In the genomic region with DNA sequence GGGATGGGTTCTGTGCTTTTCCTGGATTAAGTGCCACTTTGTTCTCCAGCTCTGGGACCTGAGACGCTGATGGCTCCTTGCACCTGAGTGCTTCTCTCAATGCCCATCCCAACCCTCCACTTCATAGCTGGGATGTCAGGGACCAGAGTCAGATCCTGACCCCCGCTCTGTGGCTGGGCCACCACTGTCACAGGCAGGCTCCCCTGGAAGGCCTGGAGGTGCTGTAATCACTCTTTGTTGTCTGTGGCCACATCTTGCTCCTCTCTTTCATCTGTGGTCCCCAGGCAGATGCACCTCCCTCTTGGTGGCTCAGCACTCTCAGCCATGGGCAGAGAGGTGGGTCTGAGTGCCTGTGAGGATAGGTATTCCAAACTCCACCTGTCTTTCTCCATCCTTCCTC, we compare ENCODE assay signal across 17 cellular contexts.
A peak's percentile ranks its signal among the peaks of the same experiment; 100 is the strongest.
DNase-seq lines count a peak whose midpoint lies in the region; ATAC-seq and TF ChIP-seq lines count a peak whose summit lies in the region.
"Had no signal": no experiment of that assay in that cellular context is flagged by ENCODE, and none has a peak within 500 bp of the region (broad histone marks: within the 10 kb centered on the region; RNA-seq: fewer than 3 reads in every experiment).

No MANE protein-coding gene starts in this region.

- H3K4me1 Mint-ChIP-seq in natural killer cell treated with Interleukin-12 subunit alpha and Interleukin-12 subunit beta and Interleukin-15 and Interleukin-18, amount 100 ng/mL, for 72 hours (ENCODE audit: low read depth in 2 of 2): no peaks in the 10 kb centered on the region
- H3K4me1 Mint-ChIP-seq in natural killer cell (no peaks in the 10 kb centered on the region), Calu3 (ENCODE audit: low read depth, unreplicated experiment) (no peaks in the 10 kb centered on the region)
- H3K4me1 Mint-ChIP-seq in stimulated activated memory B cell treated with anti-CD40 and anti-IgM and Interleukin-4, amounts not matched to agents 10 μg/mL and 1 μg/mL and 100 μg/mL, for 72 hours: no peaks in the 10 kb centered on the region
- H3K4me1 Mint-ChIP-seq: CD4-positive, CD25-positive, alpha-beta regulatory T cell had no signal

- BruUV-seq in Calu3 (replicated peaks; lab: Mats Ljungman, UMichigan): no TSS peak

- H3K27ac Mint-ChIP-seq in natural killer cell treated with Interleukin-12 subunit alpha and Interleukin-12 subunit beta and Interleukin-15 and Interleukin-18, amount 100 ng/mL, for 72 hours: no peak overlapping the region
- H3K27ac Mint-ChIP-seq in natural killer cell (no peak overlapping the region), Calu3 (ENCODE audit: unreplicated experiment) (no peak overlapping the region)
- no peak overlapping the region for H3K27ac Mint-ChIP-seq in stimulated activated memory B cell treated with anti-CD40 and anti-IgM and Interleukin-4, amounts not matched to agents 10 μg/mL and 1 μg/mL and 100 μg/mL, for 72 hours
- H3K27ac Mint-ChIP-seq: CD4-positive, CD25-positive, alpha-beta regulatory T cell; CD8-positive, alpha-beta T cell; HFFc6 had no signal

- POLR2A ChIA-PET in GM10248 (lab: Yijun Ruan, JAX): no interaction called here

- peak in 1 of 2 donors; percentile 22 for ATAC-seq in natural killer cell treated with Interleukin-12 subunit alpha and Interleukin-12 subunit beta and Interleukin-15 and Interleukin-18, amount 100 ng/mL, for 72 hours
- ATAC-seq in natural killer cell: no peak
- peak; percentile 2 for ATAC-seq in stimulated activated memory B cell treated with anti-CD40 and anti-IgM and Interleukin-4, amounts not matched to agents 10 μg/mL and 1 μg/mL and 100 μg/mL, for 72 hours
- ATAC-seq: CD8-positive, alpha-beta T cell had no signal

- H3K27me3 Mint-ChIP-seq in natural killer cell treated with Interleukin-12 subunit alpha and Interleukin-12 subunit beta and Interleukin-15 and Interleukin-18, amount 100 ng/mL, for 72 hours: peaks cover 6 to 17% of the 10 kb centered on the region in 2 donors
- H3K27me3 Mint-ChIP-seq in natural killer cell (ENCODE audit: low read depth in 2 of 2) (peaks cover 5 to 8% of the 10 kb centered on the region in 2 donors), Calu3 (ENCODE audit: unreplicated experiment) (no peaks in the 10 kb centered on the region)
- peaks cover 35% of the 10 kb centered on the region for H3K27me3 Mint-ChIP-seq in stimulated activated memory B cell treated with anti-CD40 and anti-IgM and Interleukin-4, amounts not matched to agents 10 μg/mL and 1 μg/mL and 100 μg/mL, for 72 hours

- intact Hi-C loops in natural killer cell (cut with micrococcal nuclease): no loop called here
- intact Hi-C loops in Calu3 (cut with micrococcal nuclease; ENCODE audit: unreplicated experiment): no loop called here

- peak; percentile 29 for DNase-seq in natural killer cell treated with Interleukin-12 subunit alpha and Interleukin-12 subunit beta and Interleukin-15 and Interleukin-18, amount 100 ng/mL, for 72 hours (ENCODE audit: low spot score)
- DNase-seq in natural killer cell (no peak), mesenteric fat pad (ENCODE audit: low spot score) (peak; percentile 62), GM10248 (ENCODE audit: extremely low spot score) (no peak), Calu3 (no peak), NCI-H510A (lab: John Stamatoyannopoulos, UW) (no peak)
- DNase-seq: C1 segment of cervical spinal cord; Caco-2; CD4-positive, CD25-positive, alpha-beta regulatory T cell; CD8-positive, alpha-beta T cell; DMS 273 treated with DMSO at 0.1 percent for 48 hours; DMS79; EL; GDM1; GOT3; HFFc6 had no signal

- no peak overlapping the region for H3K4me3 Mint-ChIP-seq in natural killer cell treated with Interleukin-12 subunit alpha and Interleukin-12 subunit beta and Interleukin-15 and Interleukin-18, amount 100 ng/mL, for 72 hours
- H3K4me3 Mint-ChIP-seq in natural killer cell (no peak overlapping the region), Calu3 (ENCODE audit: low read depth, unreplicated experiment) (no peak overlapping the region)
- no peak overlapping the region for H3K4me3 Mint-ChIP-seq in stimulated activated memory B cell treated with anti-CD40 and anti-IgM and Interleukin-4, amounts not matched to agents 10 μg/mL and 1 μg/mL and 100 μg/mL, for 72 hours
- H3K4me3 Mint-ChIP-seq: CD4-positive, CD25-positive, alpha-beta regulatory T cell; CD8-positive, alpha-beta T cell; HFFc6 had no signal

- TF ChIP-seq CTCF in natural killer cell (IDR thresholded peaks at IDR 0.05) (no peak), GM10248 (IDR thresholded peaks at IDR 0.05; ENCODE audit: control extremely low read depth, extremely low read depth, low read depth, missing control alignments) (no peak), Calu3 (IDR thresholded peaks at IDR 0.05; ENCODE audit: unreplicated experiment) (no peak)

- no peaks in the 10 kb centered on the region for H3K36me3 Mint-ChIP-seq in natural killer cell treated with Interleukin-12 subunit alpha and Interleukin-12 subunit beta and Interleukin-15 and Interleukin-18, amount 100 ng/mL, for 72 hours
- H3K36me3 Mint-ChIP-seq in natural killer cell (no peaks in the 10 kb centered on the region), Calu3 (ENCODE audit: insufficient read depth, unreplicated experiment) (no peaks in the 10 kb centered on the region)
- H3K36me3 Mint-ChIP-seq in stimulated activated memory B cell treated with anti-CD40 and anti-IgM and Interleukin-4, amounts not matched to agents 10 μg/mL and 1 μg/mL and 100 μg/mL, for 72 hours: no peaks in the 10 kb centered on the region
- H3K36me3 Mint-ChIP-seq: CD4-positive, CD25-positive, alpha-beta regulatory T cell; CD8-positive, alpha-beta T cell had no signal

- no peaks in the 10 kb centered on the region for H3K9me3 Mint-ChIP-seq in natural killer cell treated with Interleukin-12 subunit alpha and Interleukin-12 subunit beta and Interleukin-15 and Interleukin-18, amount 100 ng/mL, for 72 hours
- no peaks in the 10 kb centered on the region for H3K9me3 Mint-ChIP-seq in natural killer cell
- no peaks in the 10 kb centered on the region for H3K9me3 Mint-ChIP-seq in stimulated activated memory B cell treated with anti-CD40 and anti-IgM and Interleukin-4, amounts not matched to agents 10 μg/mL and 1 μg/mL and 100 μg/mL, for 72 hours
- H3K9me3 Mint-ChIP-seq in Calu3 (ENCODE audit: low read depth, unreplicated experiment): peaks cover 2% of the 10 kb centered on the region
- H3K9me3 Mint-ChIP-seq: CD4-positive, CD25-positive, alpha-beta regulatory T cell; CD8-positive, alpha-beta T cell; HFFc6 had no signal

- CTCF ChIA-PET in GM10248 (lab: Yijun Ruan, JAX): interaction anchor here (1.2 kb wide), 1 partner anchor 22 kb away, joined by 3 read pairs; no protein-coding TSS in a partner anchor
- CTCF ChIA-PET in Calu3 (lab: Charles Lee): interaction anchor here (1.1 kb wide), 1 partner anchor 33 kb away, joined by 3 read pairs; no protein-coding TSS in a partner anchor

Comparison
In these comparisons a context has a peak if more than half of its experiments do, and no peak if none do; other contexts are left out.
1. DNase-seq: peak in natural killer cell treated with Interleukin-12 subunit alpha and Interleukin-12 subunit beta and Interleukin-15 and Interleukin-18, amount 100 ng/mL, for 72 hours (single experiment) and mesenteric fat pad (single experiment); none in natural killer cell (single experiment), GM10248 (single experiment), Calu3 (single experiment) and NCI-H510A (single experiment).